ENCODE assay signal across 20 cellular contexts in the genomic region with DNA sequence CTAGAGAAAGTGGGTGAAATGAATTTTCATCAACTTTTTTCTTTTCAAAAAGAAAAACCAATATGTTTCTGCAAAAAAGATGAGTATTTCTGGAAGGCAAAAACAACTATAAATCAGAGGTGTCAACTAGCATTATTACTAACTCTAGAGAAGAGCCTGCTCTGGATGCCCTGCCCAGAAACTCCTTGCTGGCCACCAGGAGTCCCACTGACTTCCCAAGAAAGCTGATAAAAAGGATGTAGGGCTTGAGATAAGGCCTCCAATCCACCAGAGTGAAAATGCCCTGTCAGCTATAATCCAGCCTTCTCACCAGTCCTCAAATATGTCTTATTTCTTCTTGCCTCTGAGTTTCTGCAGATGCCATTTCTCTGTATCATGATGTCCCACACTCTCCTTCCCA. TPM values are rescaled to one million over a fixed set of nuclear protein-coding genes. Genes with fewer than 3 reads are reported as not detected.
DNase-seq lines count a peak whose midpoint lies in the region; FAIRE-seq and TF ChIP-seq lines count a peak whose summit lies in the region.
"Had no signal": no experiment of that assay in that cellular context is flagged by ENCODE, and none has a peak within 500 bp of the region (broad histone marks: within the 10 kb centered on the region; RNA-seq: fewer than 3 reads in every experiment).

No MANE protein-coding gene starts in this region.

- H3K4me3 ChIP-seq in choroid plexus epithelial cell (ENCODE audit: low read depth, low read length) (no peak overlapping the region), kidney (ENCODE audit: low read length in 2 of 2) (no peak overlapping the region), coronary artery (no peak overlapping the region)

- H3K4me1 ChIP-seq in kidney (ENCODE audit: control insufficient read depth in 1 of 2, insufficient read depth in 1 of 2, low read depth in 1 of 2, low read length in 2 of 2): no peaks in the 10 kb centered on the region
- H3K4me1 ChIP-seq: Caco-2 had no signal

- H3K9me3 ChIP-seq in kidney (ENCODE audit: control insufficient read depth in 1 of 2, low read length in 2 of 2): no peaks in the 10 kb centered on the region
- H3K9me3 ChIP-seq: Caco-2, SK-N-SH had no signal

- DNase-seq in ELF-1 (ENCODE audit: low read depth, low spot score): peak; percentile 11
- no peak for DNase-seq in HEK293T (ENCODE audit: extremely low spot score)
- no peak for DNase-seq in choroid plexus epithelial cell (ENCODE audit: low read depth)
- no peak for DNase-seq in kidney
- no peak for DNase-seq in NCI-H1436 (lab: John Stamatoyannopoulos, UW)
- no peak for DNase-seq in coronary artery (ENCODE audit: low spot score)
- DNase-seq in erythroblast (lab: John Stamatoyannopoulos, UW): no peak
- no peak for DNase-seq in hippocampal formation (lab: John Stamatoyannopoulos, UW)
- DNase-seq: Caco-2; CD4-positive, CD25-positive, alpha-beta regulatory T cell; EL; H7; KG1; NCI-H187; NCI-H2227 treated with DMSO at 0.1 percent for 48 hours; NCI-H524 treated with DMSO at 0.1 percent for 48 hours; SHP77; SK-N-SH; T-cell had no signal

- no peak for TF ChIP-seq POLR2A in erythroblast (IDR thresholded peaks at IDR 0.05; ENCODE audit: low read length)

- CTCF ChIA-PET in HEK293T (lab: Yijun Ruan, JAX): no interaction called here

- intact Hi-C loops in kidney (cut with DNase I): no loop called here

- H3K9ac ChIP-seq in kidney (ENCODE audit: low read length in 2 of 2): no peak overlapping the region
- H3K9ac ChIP-seq: SK-N-SH had no signal

- H3K27ac ChIP-seq in kidney (ENCODE audit: low read depth in 2 of 2, low read length in 2 of 2): no peak overlapping the region
- H3K27ac ChIP-seq in coronary artery: no peak overlapping the region

- no peak for FAIRE-seq in kidney (lab: Jason Lieb, UNC)
- FAIRE-seq: GM12892 had no signal

- POLR2A ChIA-PET in HEK293T (lab: Yijun Ruan, JAX): no interaction called here

- TF ChIP-seq CTCF in choroid plexus epithelial cell (conservative IDR thresholded peaks at IDR 0.05; ENCODE audit: low read depth, low read length): peak; percentile 14
- peak; percentile 3 for TF ChIP-seq CTCF in kidney (IDR thresholded peaks at IDR 0.05; ENCODE audit: borderline replicate concordance, extremely low read depth, insufficient read depth)
- no peak for TF ChIP-seq CTCF in coronary artery (IDR thresholded peaks at IDR 0.05)

- no peaks in the 10 kb centered on the region for H3K36me3 ChIP-seq in kidney (ENCODE audit: control insufficient read depth in 1 of 2, insufficient read depth in 2 of 2, low read length in 2 of 2)

TF ChIP-seq in HEK293T, 16 proteins besides CTCF, POLR2A, EP300 and RAD21:
- no peak for TF ChIP-seq SUZ12 (IDR thresholded peaks at IDR 0.05)
- TF ChIP-seq, protein P1, sequence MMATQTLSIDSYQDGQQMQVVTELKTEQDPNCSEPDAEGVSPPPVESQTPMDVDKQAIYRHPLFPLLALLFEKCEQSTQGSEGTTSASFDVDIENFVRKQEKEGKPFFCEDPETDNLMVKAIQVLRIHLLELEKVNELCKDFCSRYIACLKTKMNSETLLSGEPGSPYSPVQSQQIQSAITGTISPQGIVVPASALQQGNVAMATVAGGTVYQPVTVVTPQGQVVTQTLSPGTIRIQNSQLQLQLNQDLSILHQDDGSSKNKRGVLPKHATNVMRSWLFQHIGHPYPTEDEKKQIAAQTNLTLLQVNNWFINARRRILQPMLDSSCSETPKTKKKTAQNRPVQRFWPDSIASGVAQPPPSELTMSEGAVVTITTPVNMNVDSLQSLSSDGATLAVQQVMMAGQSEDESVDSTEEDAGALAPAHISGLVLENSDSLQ (IDR thresholded peaks at IDR 0.05): peak; percentile 48

RNA-seq across cellular contexts. Expression of a gene that starts 16.7 kb away (rescaled TPM):
- 34.8 TPM for total RNA-seq in kidney
- 8.6 TPM for polyA plus RNA-seq in kidney (ENCODE audit: insufficient read depth, low read depth, low replicate concordance)
